23 cellular contexts compared by ENCODE assay signal in the genomic region with DNA sequence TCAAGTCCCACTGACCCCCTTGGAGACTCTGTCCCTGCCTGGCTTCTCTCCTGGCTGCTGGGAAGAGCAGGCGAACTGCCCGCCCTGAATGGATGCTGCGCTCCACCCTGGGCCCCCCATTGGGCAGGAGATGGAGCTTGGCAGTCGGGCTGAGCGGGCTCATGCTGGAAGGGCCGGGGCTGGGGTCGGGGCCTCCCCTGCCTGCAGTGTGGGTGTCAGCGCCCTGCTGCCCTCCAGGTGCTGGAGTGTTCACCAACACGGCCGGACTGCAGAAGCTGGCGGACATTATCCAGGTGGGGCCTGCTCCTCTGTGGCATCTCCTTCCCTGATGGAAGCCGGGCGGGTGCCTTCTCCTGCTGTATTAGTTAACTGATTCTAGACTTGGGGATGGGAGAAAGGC. TPM values are rescaled to one million over a fixed set of nuclear protein-coding genes. Genes with fewer than 3 reads are reported as not detected.
"Had no signal": no experiment of that assay in that cellular context is flagged by ENCODE, and none has a peak within 500 bp of the region (broad histone marks: within the 10 kb centered on the region; RNA-seq: fewer than 3 reads in every experiment).

No MANE protein-coding gene starts in this region.

- H3K27ac Mint-ChIP-seq: activated naive CD4-positive, alpha-beta T cell treated with anti-CD3 and anti-CD28 coated beads, Interleukin-2, amount 50 U/mL, for 72 hours; activated T-cell treated with anti-CD3 and anti-CD28 coated beads, Interleukin-2, amount 50 U/mL, for 24 hours; naive thymus-derived CD4-positive, alpha-beta T cell; stimulated activated memory B cell treated with anti-CD40 and anti-IgM and Interleukin-4, amounts not matched to agents 10 μg/mL and 1 μg/mL and 100 μg/mL, for 72 hours; T-helper 2 cell treated with Interferon-gamma antibody and Interleukin-4, amounts not matched to agents 5 μg/mL and 100 μg/mL, for 36 hours; type B pancreatic cell had no signal

- H3K27me3 Mint-ChIP-seq: activated T-cell treated with anti-CD3 and anti-CD28 coated beads, Interleukin-2, amount 50 U/mL, for 24 hours; activated T-helper 17 cell treated with anti-CD3 and anti-CD28 coated beads, Interleukin-2, amount 50 U/mL, for 72 hours; naive thymus-derived CD4-positive, alpha-beta T cell; stimulated activated memory B cell treated with anti-CD40 and anti-IgM and Interleukin-4, amounts not matched to agents 10 μg/mL and 1 μg/mL and 100 μg/mL, for 72 hours; type B pancreatic cell had no signal

- H3K4me1 Mint-ChIP-seq: activated T-helper 17 cell treated with anti-CD3 and anti-CD28 coated beads, Interleukin-2, amount 50 U/mL, for 72 hours; stimulated activated memory B cell treated with anti-CD40 and anti-IgM and Interleukin-4, amounts not matched to agents 10 μg/mL and 1 μg/mL and 100 μg/mL, for 72 hours had no signal

- H3K27me3 ChIP-seq: sigmoid colon, testis, vagina had no signal

- H3K27ac ChIP-seq: testis, vagina had no signal

- H3K36me3 Mint-ChIP-seq: type B pancreatic cell had no signal

- H3K9me3 Mint-ChIP-seq: activated naive CD4-positive, alpha-beta T cell treated with anti-CD3 and anti-CD28 coated beads, Interleukin-2, amount 50 U/mL, for 72 hours; activated T-cell treated with anti-CD3 and anti-CD28 coated beads, Interleukin-2, amount 50 U/mL, for 24 hours; activated T-helper 17 cell treated with anti-CD3 and anti-CD28 coated beads, Interleukin-2, amount 50 U/mL, for 72 hours; naive thymus-derived CD4-positive, alpha-beta T cell; neural crest cell; stimulated activated memory B cell treated with anti-CD40 and anti-IgM and Interleukin-4, amounts not matched to agents 10 μg/mL and 1 μg/mL and 100 μg/mL, for 72 hours; T-helper 2 cell treated with Interferon-gamma antibody and Interleukin-4, amounts not matched to agents 5 μg/mL and 100 μg/mL, for 36 hours; type B pancreatic cell had no signal

- DNase-seq: activated CD4-positive, alpha-beta T cell treated with anti-CD3 and anti-CD28 coated beads for 1 hour; activated CD8-positive, alpha-beta memory T cell treated with anti-CD3 and anti-CD28 coated beads for 24 hours; activated CD8-positive, alpha-beta memory T cell treated with anti-CD3 and anti-CD28 coated beads, Interleukin-2, amount 50 U/mL, for 4 hours; activated T-cell treated with anti-CD3 and anti-CD28 coated beads, Interleukin-2, amount 50 U/mL, for 24 hours; central memory CD4-positive, alpha-beta T cell; dermis blood vessel endothelial cell; effector memory CD4-positive, alpha-beta T cell; foreskin melanocyte; naive thymus-derived CD4-positive, alpha-beta T cell; sigmoid colon; stimulated activated CD4-positive, alpha-beta T cell treated with anti-CD3 and anti-CD28 coated beads, Interleukin-15, amount 100 ng/mL, for 24 hours; testis had no signal

- H3K9me3 ChIP-seq: sigmoid colon, testis, vagina had no signal

- FAIRE-seq: astrocyte had no signal

- H3K4me1 ChIP-seq: testis had no signal

- H3K4me2 ChIP-seq: smooth muscle cell had no signal

- ATAC-seq: activated naive CD4-positive, alpha-beta T cell treated with anti-CD3 and anti-CD28 coated beads, Interleukin-2, amount 50 U/mL, for 72 hours; activated T-helper 17 cell treated with anti-CD3 and anti-CD28 coated beads, Interleukin-2, amount 50 U/mL, for 72 hours; left lobe of liver; naive thymus-derived CD4-positive, alpha-beta T cell; stimulated activated memory B cell treated with anti-CD40 and anti-IgM and Interleukin-4, amounts not matched to agents 10 μg/mL and 1 μg/mL and 100 μg/mL, for 72 hours had no signal

- H3K4me3 Mint-ChIP-seq: activated T-cell treated with anti-CD3 and anti-CD28 coated beads, Interleukin-2, amount 50 U/mL, for 24 hours; activated T-helper 17 cell treated with anti-CD3 and anti-CD28 coated beads, Interleukin-2, amount 50 U/mL, for 72 hours; naive thymus-derived CD4-positive, alpha-beta T cell; neural crest cell; stimulated activated memory B cell treated with anti-CD40 and anti-IgM and Interleukin-4, amounts not matched to agents 10 μg/mL and 1 μg/mL and 100 μg/mL, for 72 hours; T-helper 2 cell treated with Interferon-gamma antibody and Interleukin-4, amounts not matched to agents 5 μg/mL and 100 μg/mL, for 36 hours; type B pancreatic cell had no signal

- H3K4me3 ChIP-seq: lung, sigmoid colon, smooth muscle cell, testis, vagina had no signal

RNA-seq across cellular contexts. Expression of a gene that starts 16.0 kb away (rescaled TPM):
- total RNA-seq: activated naive CD4-positive, alpha-beta T cell treated with anti-CD3 and anti-CD28 coated beads, Interleukin-2, amount 50 U/mL, for 72 hours; activated T-helper 17 cell treated with anti-CD3 and anti-CD28 coated beads, Interleukin-2, amount 50 U/mL, for 72 hours; neural crest cell had no signal
